Comparison of ENCODE assay signal across 37 cellular contexts in the genomic region with DNA sequence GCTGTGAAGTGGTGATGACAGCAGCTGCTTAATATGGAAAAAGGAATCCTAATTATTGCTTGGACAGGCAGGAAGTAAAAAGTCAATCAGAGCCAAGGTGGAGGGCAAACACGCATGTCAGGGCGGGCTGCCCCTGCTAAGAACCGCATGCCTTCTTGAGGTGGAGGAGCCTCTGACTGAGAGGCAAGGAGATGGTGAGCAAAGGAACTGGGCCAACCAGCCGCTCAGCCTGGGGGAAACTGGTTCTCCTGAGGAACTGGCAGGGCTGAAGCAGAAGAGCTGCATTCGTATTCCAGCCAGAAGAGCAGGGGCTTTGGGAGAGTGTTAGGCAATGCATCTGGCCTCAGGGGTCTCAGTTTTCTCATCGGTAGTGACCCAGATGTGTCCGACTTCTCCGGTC. TPM values are rescaled to one million over a fixed set of nuclear protein-coding genes. Genes with fewer than 3 reads are reported as not detected.
"Had no signal": no experiment of that assay in that cellular context is flagged by ENCODE, and none has a peak within 500 bp of the region (broad histone marks: within the 10 kb centered on the region; RNA-seq: fewer than 3 reads in every experiment).

No MANE protein-coding gene starts in this region.

- H3K36me3 Mint-ChIP-seq: type B pancreatic cell had no signal

- H3K27me3 ChIP-seq: ovary had no signal

- H3K4me3 Mint-ChIP-seq: naive thymus-derived CD8-positive, alpha-beta T cell; nephron progenitor cell; stimulated activated effector memory CD8-positive, alpha-beta T cell treated with anti-CD3 and anti-CD28 coated beads, Interleukin-12 subunit alpha, Interleukin-12 subunit beta, amount 100 ng/mL, for 72 hours; type B pancreatic cell had no signal

- H3K9me3 Mint-ChIP-seq: nephron progenitor cell; stimulated activated effector memory CD8-positive, alpha-beta T cell treated with anti-CD3 and anti-CD28 coated beads, Interleukin-12 subunit alpha, Interleukin-12 subunit beta, amount 100 ng/mL, for 72 hours; type B pancreatic cell had no signal

- H3K9me3 ChIP-seq: esophagus muscularis mucosa, gastroesophageal sphincter, heart left ventricle, ovary, psoas muscle, sigmoid colon, stomach, tibial artery had no signal

- H3K27ac ChIP-seq: coronary artery, esophagus muscularis mucosa, foreskin keratinocyte, gastroesophageal sphincter, heart left ventricle, ovary, psoas muscle, sigmoid colon, stomach, tibial artery had no signal

- H3K36me3 ChIP-seq: esophagus muscularis mucosa, gastroesophageal sphincter, heart left ventricle, ovary, sigmoid colon, stomach, tibial artery had no signal

- ATAC-seq: foreskin keratinocyte; gastroesophageal sphincter; heart left ventricle; left colon; naive thymus-derived CD8-positive, alpha-beta T cell; psoas muscle; right cardiac atrium; stimulated activated effector memory CD8-positive, alpha-beta T cell treated with anti-CD3 and anti-CD28 coated beads, Interleukin-12 subunit alpha, Interleukin-12 subunit beta, amount 100 ng/mL, for 72 hours had no signal

- H3K4me3 ChIP-seq: coronary artery, esophagus muscularis mucosa, gastroesophageal sphincter, heart left ventricle, ovary, psoas muscle, sigmoid colon, stomach, tibial artery had no signal

- DNase-seq: dermis blood vessel endothelial cell; effector memory CD4-positive, alpha-beta T cell; foreskin keratinocyte; hippocampal formation; kidney glomerular epithelial cell; left colon; nephron progenitor cell; nucleus accumbens; ovary; psoas muscle; right cardiac atrium; sigmoid colon; stimulated activated CD4-positive, alpha-beta T cell treated with anti-CD3 and anti-CD28 coated beads, Interleukin-2, amount 100 ng/mL, for 24 hours; stimulated activated CD4-positive, alpha-beta T cell treated with anti-CD3 and anti-CD28 coated beads, Interleukin-4, amount 100 ng/mL, for 24 hours; stimulated activated naive CD4-positive, alpha-beta T cell treated with Interleukin-2 at 50 U/mL for 16 hours; tibial artery had no signal

- H3K4me1 ChIP-seq: esophagus muscularis mucosa, foreskin keratinocyte, gastroesophageal sphincter, heart left ventricle, psoas muscle, sigmoid colon, tibial artery had no signal

- FAIRE-seq: endothelial cell of umbilical vein, islet of Langerhans had no signal

- H3K27ac Mint-ChIP-seq: naive thymus-derived CD8-positive, alpha-beta T cell; nephron progenitor cell; stimulated activated effector memory CD8-positive, alpha-beta T cell treated with anti-CD3 and anti-CD28 coated beads, Interleukin-12 subunit alpha, Interleukin-12 subunit beta, amount 100 ng/mL, for 72 hours; type B pancreatic cell had no signal

RNA-seq across cellular contexts. Expression of a gene that starts 13.1 kb away (rescaled TPM):
- total RNA-seq: dermis blood vessel endothelial cell; endothelial cell of umbilical vein; epithelial cell of proximal tubule; esophagus muscularis mucosa; fibroblast of lung; foreskin keratinocyte; gastroesophageal sphincter; heart left ventricle; left colon; liver; lung microvascular endothelial cell; mesenteric fat pad; myocyte; naive thymus-derived CD8-positive, alpha-beta T cell; ovary; psoas muscle; renal cortical epithelial cell; right cardiac atrium; sigmoid colon; skeletal muscle tissue; stomach; subcutaneous adipose tissue; temporal lobe; urinary bladder had no signal
